ENCODE assay signal across 32 cellular contexts in genomic region chr17:20243524-20243923, GRCh38.
"Had no signal": no experiment of that assay in that cellular context is flagged by ENCODE, and none has a peak within 500 bp of the region (broad histone marks: within the 10 kb centered on the region; RNA-seq: fewer than 3 reads in every experiment).

No MANE protein-coding gene starts in this region.

- H3K4me3 Mint-ChIP-seq: activated CD4-positive, alpha-beta memory T cell treated with anti-CD3 and anti-CD28 coated beads, Interleukin-2, amount 10 ng/mL, durations not matched to agents 7 days and 5 days; activated CD8-positive, alpha-beta memory T cell treated with anti-CD3 and anti-CD28 coated beads, Interleukin-2, amount 10 ng/mL, durations not matched to agents 7 days and 5 days; activated naive CD4-positive, alpha-beta T cell treated with anti-CD3 and anti-CD28 coated beads, Interleukin-2, amount 10 ng/mL, durations not matched to agents 7 days and 5 days; activated naive CD8-positive, alpha-beta T cell; activated naive CD8-positive, alpha-beta T cell treated with anti-CD3 and anti-CD28 coated beads, Interleukin-2, amount 50 U/mL, for 24 hours; central memory CD8-positive, alpha-beta T cell had no signal

- H3K27ac Mint-ChIP-seq: activated CD4-positive, alpha-beta memory T cell treated with anti-CD3 and anti-CD28 coated beads, Interleukin-2, amount 10 ng/mL, durations not matched to agents 7 days and 5 days; activated CD8-positive, alpha-beta memory T cell treated with anti-CD3 and anti-CD28 coated beads, Interleukin-2, amount 10 ng/mL, durations not matched to agents 7 days and 5 days; activated naive CD4-positive, alpha-beta T cell treated with anti-CD3 and anti-CD28 coated beads, Interleukin-2, amount 10 ng/mL, durations not matched to agents 7 days and 5 days; activated naive CD8-positive, alpha-beta T cell; activated naive CD8-positive, alpha-beta T cell treated with anti-CD3 and anti-CD28 coated beads, Interleukin-2, amount 50 U/mL, for 24 hours had no signal

- H3K9me3 Mint-ChIP-seq: activated CD4-positive, alpha-beta memory T cell treated with anti-CD3 and anti-CD28 coated beads, Interleukin-2, amount 10 ng/mL, durations not matched to agents 7 days and 5 days; activated naive CD4-positive, alpha-beta T cell treated with anti-CD3 and anti-CD28 coated beads, Interleukin-2, amount 10 ng/mL, durations not matched to agents 7 days and 5 days; activated naive CD8-positive, alpha-beta T cell treated with anti-CD3 and anti-CD28 coated beads, Interleukin-2, amount 50 U/mL, for 24 hours; central memory CD8-positive, alpha-beta T cell had no signal

- H3K4me3 ChIP-seq: cardiac muscle cell, SJCRH30 had no signal

- DNase-seq: activated CD4-positive, alpha-beta memory T cell treated with anti-CD3 and anti-CD28 coated beads, Interleukin-2, amount 10 ng/mL, durations not matched to agents 7 days and 5 days; activated CD4-positive, alpha-beta T cell treated with anti-CD3 and anti-CD28 coated beads for 1 hour; activated CD4-positive, alpha-beta T cell treated with anti-CD3 and anti-CD28 coated beads for 48 hours; activated CD4-positive, CD25-positive, alpha-beta regulatory T cell; activated CD8-positive, alpha-beta memory T cell treated with anti-CD3 and anti-CD28 coated beads for 24 hours; activated CD8-positive, alpha-beta memory T cell treated with anti-CD3 and anti-CD28 coated beads, Interleukin-2, amount 10 ng/mL, durations not matched to agents 7 days and 5 days; activated CD8-positive, alpha-beta memory T cell treated with anti-CD3 and anti-CD28 coated beads, Interleukin-2, amount 50 U/mL, for 48 hours; activated effector memory CD4-positive, alpha-beta T cell treated with Interleukin-2 at 50 U/mL for 16 hours; activated naive CD4-positive, alpha-beta T cell treated with anti-CD3 and anti-CD28 coated beads, Interleukin-2, amount 10 ng/mL, durations not matched to agents 7 days and 5 days; activated naive CD8-positive, alpha-beta T cell treated with anti-CD3 and anti-CD28 coated beads, Interleukin-2, amount 50 U/mL, for 24 hours; activated T-cell treated with anti-CD3 and anti-CD28 coated beads, Interleukin-2, amount 50 U/mL, for 48 hours; anterior cingulate cortex; Karpas-422; NCI-H1105; NCI-H1417 treated with DMSO at 0.1 percent for 48 hours; NCI-H187 treated with DMSO at 0.1 percent for 48 hours; NCI-H2081; NCI-H2171 treated with DMSO at 0.1 percent for 48 hours; NCI-H2227 treated with DMSO at 0.1 percent for 48 hours; NCI-H446 treated with DMSO at 0.1 percent for 48 hours; NCI-H524; SHP77; SJCRH30; SW 1271; T-helper 1 cell; T-helper 2 cell; T-helper 9 cell; WERI-Rb-1 had no signal

- H3K4me1 ChIP-seq: SJCRH30 had no signal

- H3K36me3 ChIP-seq: cardiac muscle cell had no signal

- H3K4me1 Mint-ChIP-seq: activated CD8-positive, alpha-beta memory T cell treated with anti-CD3 and anti-CD28 coated beads, Interleukin-2, amount 10 ng/mL, durations not matched to agents 7 days and 5 days; central memory CD8-positive, alpha-beta T cell had no signal

- H3K27ac ChIP-seq: cardiac muscle cell, SJCRH30, WERI-Rb-1 had no signal

- H3K36me3 Mint-ChIP-seq: activated naive CD8-positive, alpha-beta T cell had no signal

- ATAC-seq: activated CD8-positive, alpha-beta memory T cell treated with anti-CD3 and anti-CD28 coated beads, Interleukin-2, amount 10 ng/mL, durations not matched to agents 7 days and 5 days; activated naive CD8-positive, alpha-beta T cell treated with anti-CD3 and anti-CD28 coated beads, Interleukin-2, amount 50 U/mL, for 24 hours; Panc1 had no signal

- H3K27me3 Mint-ChIP-seq: activated CD4-positive, alpha-beta memory T cell treated with anti-CD3 and anti-CD28 coated beads, Interleukin-2, amount 10 ng/mL, durations not matched to agents 7 days and 5 days; activated CD8-positive, alpha-beta memory T cell treated with anti-CD3 and anti-CD28 coated beads, Interleukin-2, amount 10 ng/mL, durations not matched to agents 7 days and 5 days; activated naive CD4-positive, alpha-beta T cell treated with anti-CD3 and anti-CD28 coated beads, Interleukin-2, amount 10 ng/mL, durations not matched to agents 7 days and 5 days; activated naive CD8-positive, alpha-beta T cell; activated naive CD8-positive, alpha-beta T cell treated with anti-CD3 and anti-CD28 coated beads, Interleukin-2, amount 50 U/mL, for 24 hours; central memory CD8-positive, alpha-beta T cell had no signal

- H3K27me3 ChIP-seq: cardiac muscle cell, SJCRH30 had no signal
